Comparison of ENCODE assay signal across 1 cellular context in the genomic region with DNA sequence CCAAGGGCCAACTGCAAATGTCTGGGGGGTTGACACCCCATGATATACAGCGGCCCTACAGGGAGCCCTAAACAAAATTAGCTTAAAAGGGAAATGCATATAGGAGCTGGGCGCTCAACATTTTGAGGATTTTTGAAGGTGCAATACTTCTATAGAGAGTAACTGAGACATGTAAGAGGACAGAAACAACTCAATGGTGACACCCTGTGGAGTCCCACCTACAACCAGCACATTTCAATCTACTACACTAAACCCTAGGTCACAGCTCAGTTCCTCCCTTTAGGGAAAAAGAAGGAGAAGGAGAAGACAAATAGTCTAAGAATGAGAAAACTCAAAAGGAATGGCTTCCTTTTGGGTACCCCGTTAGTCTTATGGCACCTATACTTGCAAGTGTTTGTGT.
TF ChIP-seq lines count a peak whose summit lies in the region.

No MANE protein-coding gene starts in this region.

TF ChIP-seq in GM23338, 12 proteins besides CTCF, POLR2A, EP300 and RAD21:
- TF ChIP-seq, protein P1, sequence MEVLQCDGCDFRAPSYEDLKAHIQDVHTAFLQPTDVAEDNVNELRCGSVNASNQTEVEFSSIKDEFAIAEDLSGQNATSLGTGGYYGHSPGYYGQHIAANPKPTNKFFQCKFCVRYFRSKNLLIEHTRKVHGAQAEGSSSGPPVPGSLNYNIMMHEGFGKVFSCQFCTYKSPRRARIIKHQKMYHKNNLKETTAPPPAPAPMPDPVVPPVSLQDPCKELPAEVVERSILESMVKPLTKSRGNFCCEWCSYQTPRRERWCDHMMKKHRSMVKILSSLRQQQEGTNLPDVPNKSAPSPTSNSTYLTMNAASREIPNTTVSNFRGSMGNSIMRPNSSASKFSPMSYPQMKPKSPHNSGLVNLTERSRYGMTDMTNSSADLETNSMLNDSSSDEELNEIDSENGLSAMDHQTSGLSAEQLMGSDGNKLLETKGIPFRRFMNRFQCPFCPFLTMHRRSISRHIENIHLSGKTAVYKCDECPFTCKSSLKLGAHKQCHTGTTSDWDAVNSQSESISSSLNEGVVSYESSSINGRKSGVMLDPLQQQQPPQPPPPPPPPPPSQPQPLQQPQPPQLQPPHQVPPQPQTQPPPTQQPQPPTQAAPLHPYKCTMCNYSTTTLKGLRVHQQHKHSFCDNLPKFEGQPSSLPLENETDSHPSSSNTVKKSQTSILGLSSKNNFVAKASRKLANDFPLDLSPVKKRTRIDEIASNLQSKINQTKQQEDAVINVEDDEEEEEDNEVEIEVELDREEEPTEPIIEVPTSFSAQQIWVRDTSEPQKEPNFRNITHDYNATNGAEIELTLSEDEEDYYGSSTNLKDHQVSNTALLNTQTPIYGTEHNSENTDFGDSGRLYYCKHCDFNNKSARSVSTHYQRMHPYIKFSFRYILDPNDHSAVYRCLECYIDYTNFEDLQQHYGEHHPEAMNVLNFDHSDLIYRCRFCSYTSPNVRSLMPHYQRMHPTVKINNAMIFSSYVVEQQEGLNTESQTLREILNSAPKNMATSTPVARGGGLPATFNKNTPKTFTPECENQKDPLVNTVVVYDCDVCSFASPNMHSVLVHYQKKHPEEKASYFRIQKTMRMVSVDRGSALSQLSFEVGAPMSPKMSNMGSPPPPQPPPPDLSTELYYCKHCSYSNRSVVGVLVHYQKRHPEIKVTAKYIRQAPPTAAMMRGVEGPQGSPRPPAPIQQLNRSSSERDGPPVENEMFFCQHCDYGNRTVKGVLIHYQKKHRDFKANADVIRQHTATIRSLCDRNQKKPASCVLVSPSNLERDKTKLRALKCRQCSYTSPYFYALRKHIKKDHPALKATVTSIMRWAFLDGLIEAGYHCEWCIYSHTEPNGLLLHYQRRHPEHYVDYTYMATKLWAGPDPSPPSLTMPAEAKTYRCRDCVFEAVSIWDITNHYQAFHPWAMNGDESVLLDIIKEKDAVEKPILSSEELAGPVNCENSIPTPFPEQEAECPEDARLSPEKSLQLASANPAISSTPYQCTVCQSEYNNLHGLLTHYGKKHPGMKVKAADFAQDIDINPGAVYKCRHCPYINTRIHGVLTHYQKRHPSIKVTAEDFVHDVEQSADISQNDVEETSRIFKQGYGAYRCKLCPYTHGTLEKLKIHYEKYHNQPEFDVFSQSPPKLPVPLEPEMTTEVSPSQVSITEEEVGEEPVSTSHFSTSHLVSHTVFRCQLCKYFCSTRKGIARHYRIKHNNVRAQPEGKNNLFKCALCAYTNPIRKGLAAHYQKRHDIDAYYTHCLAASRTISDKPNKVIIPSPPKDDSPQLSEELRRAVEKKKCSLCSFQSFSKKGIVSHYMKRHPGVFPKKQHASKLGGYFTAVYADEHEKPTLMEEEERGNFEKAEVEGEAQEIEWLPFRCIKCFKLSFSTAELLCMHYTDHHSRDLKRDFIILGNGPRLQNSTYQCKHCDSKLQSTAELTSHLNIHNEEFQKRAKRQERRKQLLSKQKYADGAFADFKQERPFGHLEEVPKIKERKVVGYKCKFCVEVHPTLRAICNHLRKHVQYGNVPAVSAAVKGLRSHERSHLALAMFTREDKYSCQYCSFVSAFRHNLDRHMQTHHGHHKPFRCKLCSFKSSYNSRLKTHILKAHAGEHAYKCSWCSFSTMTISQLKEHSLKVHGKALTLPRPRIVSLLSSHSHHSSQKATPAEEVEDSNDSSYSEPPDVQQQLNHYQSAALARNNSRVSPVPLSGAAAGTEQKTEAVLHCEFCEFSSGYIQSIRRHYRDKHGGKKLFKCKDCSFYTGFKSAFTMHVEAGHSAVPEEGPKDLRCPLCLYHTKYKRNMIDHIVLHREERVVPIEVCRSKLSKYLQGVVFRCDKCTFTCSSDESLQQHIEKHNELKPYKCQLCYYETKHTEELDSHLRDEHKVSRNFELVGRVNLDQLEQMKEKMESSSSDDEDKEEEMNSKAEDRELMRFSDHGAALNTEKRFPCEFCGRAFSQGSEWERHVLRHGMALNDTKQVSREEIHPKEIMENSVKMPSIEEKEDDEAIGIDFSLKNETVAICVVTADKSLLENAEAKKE (CRISPR knock-in tag; IDR thresholded peaks at IDR 0.05): no peak
TF ChIP-seq in GM23338: peak in this region for 0.
